In the genomic region with DNA sequence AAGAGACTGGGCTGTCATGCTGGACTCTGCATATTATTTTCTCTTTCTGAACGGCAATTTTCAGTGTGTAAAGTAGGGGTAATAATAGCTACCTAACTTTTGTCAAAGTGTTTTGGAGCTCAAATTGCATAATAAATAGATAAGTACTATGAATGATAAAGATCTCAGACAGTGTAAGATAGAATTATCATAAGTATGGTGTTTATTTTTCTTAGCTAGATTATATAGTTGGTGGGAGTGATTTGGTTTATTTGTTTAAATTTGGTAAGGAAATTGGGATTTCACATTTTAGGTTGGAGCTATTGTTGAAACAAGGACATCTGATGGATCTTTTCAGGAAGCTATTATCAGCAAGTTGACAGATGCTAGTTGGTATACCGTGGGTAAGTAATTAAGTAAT, we compare ENCODE assay signal across 1 cellular context.
TF ChIP-seq lines count a peak whose summit lies in the region.

No MANE protein-coding gene starts in this region.

TF ChIP-seq in WTC11, 78 proteins besides CTCF, POLR2A, EP300 and RAD21 (continued from another document):
- TF ChIP-seq, protein P1, sequence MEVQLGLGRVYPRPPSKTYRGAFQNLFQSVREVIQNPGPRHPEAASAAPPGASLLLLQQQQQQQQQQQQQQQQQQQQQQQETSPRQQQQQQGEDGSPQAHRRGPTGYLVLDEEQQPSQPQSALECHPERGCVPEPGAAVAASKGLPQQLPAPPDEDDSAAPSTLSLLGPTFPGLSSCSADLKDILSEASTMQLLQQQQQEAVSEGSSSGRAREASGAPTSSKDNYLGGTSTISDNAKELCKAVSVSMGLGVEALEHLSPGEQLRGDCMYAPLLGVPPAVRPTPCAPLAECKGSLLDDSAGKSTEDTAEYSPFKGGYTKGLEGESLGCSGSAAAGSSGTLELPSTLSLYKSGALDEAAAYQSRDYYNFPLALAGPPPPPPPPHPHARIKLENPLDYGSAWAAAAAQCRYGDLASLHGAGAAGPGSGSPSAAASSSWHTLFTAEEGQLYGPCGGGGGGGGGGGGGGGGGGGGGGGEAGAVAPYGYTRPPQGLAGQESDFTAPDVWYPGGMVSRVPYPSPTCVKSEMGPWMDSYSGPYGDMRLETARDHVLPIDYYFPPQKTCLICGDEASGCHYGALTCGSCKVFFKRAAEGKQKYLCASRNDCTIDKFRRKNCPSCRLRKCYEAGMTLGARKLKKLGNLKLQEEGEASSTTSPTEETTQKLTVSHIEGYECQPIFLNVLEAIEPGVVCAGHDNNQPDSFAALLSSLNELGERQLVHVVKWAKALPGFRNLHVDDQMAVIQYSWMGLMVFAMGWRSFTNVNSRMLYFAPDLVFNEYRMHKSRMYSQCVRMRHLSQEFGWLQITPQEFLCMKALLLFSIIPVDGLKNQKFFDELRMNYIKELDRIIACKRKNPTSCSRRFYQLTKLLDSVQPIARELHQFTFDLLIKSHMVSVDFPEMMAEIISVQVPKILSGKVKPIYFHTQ (CRISPR knock-in tag; IDR thresholded peaks at IDR 0.05) = no peak
- TF ChIP-seq, protein P2, sequence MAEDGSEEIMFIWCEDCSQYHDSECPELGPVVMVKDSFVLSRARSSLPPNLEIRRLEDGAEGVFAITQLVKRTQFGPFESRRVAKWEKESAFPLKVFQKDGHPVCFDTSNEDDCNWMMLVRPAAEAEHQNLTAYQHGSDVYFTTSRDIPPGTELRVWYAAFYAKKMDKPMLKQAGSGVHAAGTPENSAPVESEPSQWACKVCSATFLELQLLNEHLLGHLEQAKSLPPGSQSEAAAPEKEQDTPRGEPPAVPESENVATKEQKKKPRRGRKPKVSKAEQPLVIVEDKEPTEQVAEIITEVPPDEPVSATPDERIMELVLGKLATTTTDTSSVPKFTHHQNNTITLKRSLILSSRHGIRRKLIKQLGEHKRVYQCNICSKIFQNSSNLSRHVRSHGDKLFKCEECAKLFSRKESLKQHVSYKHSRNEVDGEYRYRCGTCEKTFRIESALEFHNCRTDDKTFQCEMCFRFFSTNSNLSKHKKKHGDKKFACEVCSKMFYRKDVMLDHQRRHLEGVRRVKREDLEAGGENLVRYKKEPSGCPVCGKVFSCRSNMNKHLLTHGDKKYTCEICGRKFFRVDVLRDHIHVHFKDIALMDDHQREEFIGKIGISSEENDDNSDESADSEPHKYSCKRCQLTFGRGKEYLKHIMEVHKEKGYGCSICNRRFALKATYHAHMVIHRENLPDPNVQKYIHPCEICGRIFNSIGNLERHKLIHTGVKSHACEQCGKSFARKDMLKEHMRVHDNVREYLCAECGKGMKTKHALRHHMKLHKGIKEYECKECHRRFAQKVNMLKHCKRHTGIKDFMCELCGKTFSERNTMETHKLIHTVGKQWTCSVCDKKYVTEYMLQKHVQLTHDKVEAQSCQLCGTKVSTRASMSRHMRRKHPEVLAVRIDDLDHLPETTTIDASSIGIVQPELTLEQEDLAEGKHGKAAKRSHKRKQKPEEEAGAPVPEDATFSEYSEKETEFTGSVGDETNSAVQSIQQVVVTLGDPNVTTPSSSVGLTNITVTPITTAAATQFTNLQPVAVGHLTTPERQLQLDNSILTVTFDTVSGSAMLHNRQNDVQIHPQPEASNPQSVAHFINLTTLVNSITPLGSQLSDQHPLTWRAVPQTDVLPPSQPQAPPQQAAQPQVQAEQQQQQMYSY (CRISPR knock-in tag; IDR thresholded peaks at IDR 0.05) = no peak
- TF ChIP-seq NR1H2 (CRISPR knock-in tag; IDR thresholded peaks at IDR 0.05) = no peak
